ENCODE assay signal across 8 cellular contexts in genomic region chr3:113211370-113212154, GRCh38. TPM values are rescaled to one million over a fixed set of nuclear protein-coding genes. Genes with fewer than 3 reads are reported as not detected.
DNase-seq lines count a peak whose midpoint lies in the region; ATAC-seq, FAIRE-seq and TF ChIP-seq lines count a peak whose summit lies in the region.

Gene BOC (plus strand): TSS chr3:113211557. CDS start chr3:113249803, 38,246 bp downstream.

- H3K4me2 ChIP-seq in A549, result peak within 1 kb of the TSS; percentile 96

- under 1% methylated on average over 52 of the region's 76 CpGs for WGBS in A549 (ENCODE audit: missing lambda C conversion rate)
- WGBS in endodermal cell (ENCODE audit: insufficient coverage in 1 of 2, insufficient read length in 1 of 2), 2 experiments, result 0% methylated on average over 17 to 76 of the region's 76 CpGs
- under 1% methylated on average over 76 of the region's 76 CpGs for WGBS in thymus

- TF ChIP-seq CTCF in A549 (IDR thresholded peaks at IDR 0.05) (no peak), GM12875 (IDR thresholded peaks at IDR 0.05; ENCODE audit: borderline replicate concordance, insufficient read depth, low read depth, low read length) (no peak), endodermal cell (conservative IDR thresholded peaks at IDR 0.05) (peak; percentile 21)

- peak within 1 kb of the TSS; percentile 15 for H3K9ac ChIP-seq in endodermal cell (ENCODE audit: extremely low read depth, low read length, poor library complexity, severe bottlenecking)

- H3K4me1 Mint-ChIP-seq in endodermal cell (peaks cover 17% of the 10 kb centered on the region), memory B cell (peaks cover 8% of the 10 kb centered on the region)

- H3K27me3 Mint-ChIP-seq in endodermal cell (ENCODE audit: insufficient read depth), result peaks cover 75% of the 10 kb centered on the region
- peaks cover 22% of the 10 kb centered on the region for H3K27me3 Mint-ChIP-seq in memory B cell

- H3K36me3 Mint-ChIP-seq in endodermal cell (ENCODE audit: low read depth) (no peaks in the 10 kb centered on the region), memory B cell (no peaks in the 10 kb centered on the region)

- peak within 1 kb of the TSS; percentile 60 for H3K4me3 Mint-ChIP-seq in endodermal cell
- H3K4me3 Mint-ChIP-seq in memory B cell, result peak within 1 kb of the TSS; percentile 79

- DNase-seq in A549 (ENCODE audit: low read depth in 1 of 2, low spot score in 1 of 2) (peak; percentile 43 to 45), SJSA1 (ENCODE audit: low read depth in 1 of 2, low spot score in 2 of 2) (peak; percentile 31 to 46), endodermal cell (peak; percentile 79), memory B cell (ENCODE audit: low spot score in 2 of 2) (no peak), inferior parietal cortex (ENCODE audit: extremely low spot score) (no peak)

- TF ChIP-seq POLR2A in A549 (IDR thresholded peaks at IDR 0.05; ENCODE audit: low read length), result no peak

- H3K9me3 ChIP-seq in A549 (no peaks in the 10 kb centered on the region), SJSA1 (replicated peaks) (no peaks in the 10 kb centered on the region), endodermal cell (ENCODE audit: control insufficient read depth, low read length) (no peaks in the 10 kb centered on the region), thymus (ENCODE audit: control insufficient read depth) (no peaks in the 10 kb centered on the region)

- POLR2A ChIA-PET in A549 (lab: Yijun Ruan, JAX), result interaction anchor here (0.6 kb wide), 1 partner anchor 20 kb away, joined by 3 read pairs; no protein-coding TSS in a partner anchor

- H3K9me3 Mint-ChIP-seq in endodermal cell (no peaks in the 10 kb centered on the region), memory B cell (no peaks in the 10 kb centered on the region)

- peak; percentile 84 to 88 for ATAC-seq in A549
- ATAC-seq in memory B cell (ENCODE audit: low read depth), result peak; percentile 13
- ATAC-seq in activated CD4-positive, CD25-positive, alpha-beta regulatory T cell treated with anti-CD3 and anti-CD28 coated beads, Interleukin-2, amount 50 U/mL, for 24 hours, result no peak

- no peak for FAIRE-seq in A549 (lab: Jason Lieb, UNC)

- peak within 1 kb of the TSS; percentile 66 for H3K4me3 ChIP-seq in A549
- peak within 1 kb of the TSS; percentile 26 for H3K4me3 ChIP-seq in GM12875 (ENCODE audit: low read depth, low read length)
- H3K4me3 ChIP-seq in SJSA1, result peak within 1 kb of the TSS; percentile 49
- peak within 1 kb of the TSS; percentile 80 for H3K4me3 ChIP-seq in endodermal cell (ENCODE audit: low read length)
- H3K4me3 ChIP-seq in thymus (ENCODE audit: low read length), result peak within 1 kb of the TSS; percentile 54

- TF ChIP-seq RAD21 in A549 (conservative IDR thresholded peaks at IDR 0.05 in 1 of 2, IDR thresholded peaks at IDR 0.05 in 1 of 2), result no peak

- peaks cover 26% of the 10 kb centered on the region for H3K27me3 ChIP-seq in SJSA1 (replicated peaks)
- H3K27me3 ChIP-seq in endodermal cell (ENCODE audit: control insufficient read depth, insufficient read depth, low read length, poor library complexity, severe bottlenecking), result peaks cover 69% of the 10 kb centered on the region
- H3K27me3 ChIP-seq in thymus (ENCODE audit: control insufficient read depth, insufficient read depth), result peaks cover 26% of the 10 kb centered on the region

- peaks cover 7% of the 10 kb centered on the region; the same call in 2 of the 3 replicates for H3K4me1 ChIP-seq in A549
- H3K4me1 ChIP-seq in SJSA1 (replicated peaks), result peaks cover 17% of the 10 kb centered on the region
- H3K4me1 ChIP-seq in endodermal cell (ENCODE audit: control insufficient read depth, insufficient read depth, low read length), result no peaks in the 10 kb centered on the region
- H3K4me1 ChIP-seq in thymus (ENCODE audit: control insufficient read depth, insufficient read depth, low read length), result peaks cover 7% of the 10 kb centered on the region

- H3K36me3 ChIP-seq in SJSA1, result no peaks in the 10 kb centered on the region
- no peaks in the 10 kb centered on the region for H3K36me3 ChIP-seq in endodermal cell (ENCODE audit: control insufficient read depth, insufficient read depth, low read length)
- no peaks in the 10 kb centered on the region for H3K36me3 ChIP-seq in thymus (ENCODE audit: control insufficient read depth, insufficient read depth)

- H3K27ac Mint-ChIP-seq in endodermal cell, result peak within 1 kb of the TSS; percentile 42
- no peak within 1 kb of the TSS for H3K27ac Mint-ChIP-seq in memory B cell

- CTCF ChIA-PET in A549 (lab: Yijun Ruan, JAX), result interaction anchor here (0.6 to 1.6 kb wide), 6 partner anchors 11 to 154 kb away, joined by 3 to 6 read pairs (median 3); no protein-coding TSS in a partner anchor

- peak within 1 kb of the TSS; percentile 68 to 89 for H3K27ac ChIP-seq in A549
- no peak within 1 kb of the TSS for H3K27ac ChIP-seq in SJSA1
- H3K27ac ChIP-seq in endodermal cell (ENCODE audit: low read depth, low read length), result peak within 1 kb of the TSS; percentile 90
- peak within 1 kb of the TSS; percentile 76 for H3K27ac ChIP-seq in thymus (ENCODE audit: low read depth)

- no peak for TF ChIP-seq EP300 in A549 (IDR thresholded peaks at IDR 0.05)

TF ChIP-seq in A549, 52 proteins besides CTCF, POLR2A, EP300 and RAD21:
- TF ChIP-seq JUN (IDR thresholded peaks at IDR 0.05), result peak in 1 of 2 experiments; percentile 19; a peak in 1 of 5 replicates
- TF ChIP-seq RARB (CRISPR knock-in tag; IDR thresholded peaks at IDR 0.05), result no peak
- TF ChIP-seq FOXS1 (CRISPR knock-in tag; IDR thresholded peaks at IDR 0.05), result no peak
- TF ChIP-seq MAX (IDR thresholded peaks at IDR 0.05), result peak; percentile 51; the same call in 1 of the 2 replicates
- TF ChIP-seq JUNB (IDR thresholded peaks at IDR 0.05), result 0 out of 2 replicates have a peak, but pooled peaks have one; percentile 12
- peak; percentile 64; the same call in 1 of the 2 replicates for TF ChIP-seq RNF2 (IDR thresholded peaks at IDR 0.05; ENCODE audit: borderline replicate concordance, low read depth)
- no peak for TF ChIP-seq FOSL2 (IDR thresholded peaks at IDR 0.05)
- TF ChIP-seq FOSL2 (CRISPR knock-in tag; IDR thresholded peaks at IDR 0.05), result peak; percentile 46; the same call in 1 of the 2 replicates
- no peak for TF ChIP-seq ZSCAN20 (CRISPR knock-in tag; IDR thresholded peaks at IDR 0.05)
- TF ChIP-seq SMC3 (IDR thresholded peaks at IDR 0.05), result peak; percentile 13; the same call in 1 of the 3 replicates

RNA-seq across cellular contexts. Expression of gene BOC, which starts in this region (rescaled TPM):
- polyA plus RNA-seq in A549 (2011; rRNA removed) (4.0 and 5.7 TPM in 2 replicates), A549 (2017; fragmentation: RNase III; extraction: RNeasy Plus Mini Kit Qiagen cat#74134 plus additional on column Dnase treatment) (3.4 to 4.0 TPM (median 3.6 TPM) in 3 replicates), thymus (5.7 TPM)
- polyA plus RNA-seq in A549 (2012; cell fraction: cytosol; rRNA removed), result 6.8 and 7.2 TPM in 2 replicates
- polyA plus RNA-seq in A549 (2012; cell fraction: nucleus; rRNA removed), result 9.9 and 10.2 TPM in 2 replicates
- polyA minus RNA-seq in A549 (2011; rRNA and poly(A)+ RNA removed), result 7.2 and 7.5 TPM in 2 replicates
- total RNA-seq in SJSA1 (2014; rRNA removed; shearing (Covaris generic)), result 0.26 and 2.8 TPM in 2 replicates
- 10 to 100 TPM in 1 of 2 donors, 1 to 10 TPM in 1; 9.8 to 12.3 TPM for total RNA-seq in endodermal cell
- 207 TPM for polyA plus RNA-seq in endodermal cell (2013, experiment 1 of 2)
- 163 TPM for polyA plus RNA-seq in endodermal cell (2013, experiment 2 of 2)

Comparison
In these comparisons a context has a peak if more than half of its experiments do, and no peak if none do; other contexts are left out.
1. ATAC-seq: peak in A549 (2 of 2) and memory B cell (single experiment); none in activated CD4-positive, CD25-positive, alpha-beta regulatory T cell treated with anti-CD3 and anti-CD28 coated beads, Interleukin-2, amount 50 U/mL, for 24 hours (0 of 2).
2. DNase-seq: peak in A549 (2 of 2), SJSA1 (2 of 2) and endodermal cell (single experiment); none in memory B cell (0 of 2) and inferior parietal cortex (single experiment).
3. H3K4me3 ChIP-seq: peak in every context shown above with its lines; median percentile 80 in endodermal cell; 66 in A549; 54 in thymus; 49 in SJSA1; 26 in GM12875.